Comparison of ENCODE assay signal across 26 cellular contexts in genomic region chr10:82438277-82438676, GRCh38.
"Had no signal": no experiment of that assay in that cellular context is flagged by ENCODE, and none has a peak within 500 bp of the region (broad histone marks: within the 10 kb centered on the region; RNA-seq: fewer than 3 reads in every experiment).

No MANE protein-coding gene starts in this region.

- H3K36me3 Mint-ChIP-seq: activated naive CD4-positive, alpha-beta T cell treated with anti-CD3 and anti-CD28 coated beads, Interleukin-2, amount 50 U/mL, for 72 hours; brain; natural killer cell treated with Interleukin-12 subunit alpha and Interleukin-12 subunit beta and Interleukin-15 and Interleukin-18, amount 100 ng/mL, for 72 hours; stimulated activated memory B cell treated with anti-CD40 and anti-IgM and Interleukin-4, amounts not matched to agents 10 μg/mL and 1 μg/mL and 100 μg/mL, for 72 hours had no signal

- H3K27ac Mint-ChIP-seq: activated B cell treated with CpG ODN at 0.5 μM for 24 hours; activated CD4-positive, alpha-beta T cell treated with anti-CD3 and anti-CD28 coated beads for 36 hours; activated naive CD4-positive, alpha-beta T cell treated with anti-CD3 and anti-CD28 coated beads, Interleukin-2, amount 50 U/mL, for 72 hours; activated T-cell treated with anti-CD3 and anti-CD28 coated beads, Interleukin-2, amount 50 U/mL, for 24 hours; activated T-helper 17 cell treated with anti-CD3 and anti-CD28 coated beads, Interleukin-2, amount 50 U/mL, for 72 hours; brain; natural killer cell treated with Interleukin-12 subunit alpha and Interleukin-12 subunit beta and Interleukin-15 and Interleukin-18, amount 100 ng/mL, for 72 hours; stimulated activated memory B cell treated with anti-CD40 and anti-IgM and Interleukin-4, amounts not matched to agents 10 μg/mL and 1 μg/mL and 100 μg/mL, for 72 hours had no signal

- H3K4me3 Mint-ChIP-seq: activated B cell treated with CpG ODN at 0.5 μM for 24 hours; activated CD4-positive, alpha-beta T cell treated with anti-CD3 and anti-CD28 coated beads for 36 hours; activated T-cell treated with anti-CD3 and anti-CD28 coated beads, Interleukin-2, amount 50 U/mL, for 24 hours; activated T-helper 17 cell treated with anti-CD3 and anti-CD28 coated beads, Interleukin-2, amount 50 U/mL, for 72 hours; brain; natural killer cell treated with Interleukin-12 subunit alpha and Interleukin-12 subunit beta and Interleukin-15 and Interleukin-18, amount 100 ng/mL, for 72 hours; stimulated activated memory B cell treated with anti-CD40 and anti-IgM and Interleukin-4, amounts not matched to agents 10 μg/mL and 1 μg/mL and 100 μg/mL, for 72 hours had no signal

- H3K9me3 Mint-ChIP-seq: activated B cell treated with CpG ODN at 0.5 μM for 24 hours; stimulated activated memory B cell treated with anti-CD40 and anti-IgM and Interleukin-4, amounts not matched to agents 10 μg/mL and 1 μg/mL and 100 μg/mL, for 72 hours had no signal

- H3K36me3 ChIP-seq: heart right ventricle, left lung, pancreas, right lobe of liver, stomach, suprapubic skin, tibial nerve had no signal

- FAIRE-seq: endometrium, pancreas, urothelium cell line had no signal

- H3K4me1 ChIP-seq: heart right ventricle, left lung, pancreas, right lobe of liver, stomach, suprapubic skin, tibial nerve had no signal

- H3K9me3 ChIP-seq: pancreas, right lobe of liver had no signal

- H3K27me3 ChIP-seq: heart right ventricle, left lung, pancreas, right lobe of liver, stomach, suprapubic skin, tibial nerve had no signal

- H3K4me3 ChIP-seq: heart right ventricle, left lung, pancreas, right lobe of liver, skin epidermis, stomach, suprapubic skin, tibial nerve had no signal

- H3K27ac ChIP-seq: heart right ventricle, left lung, pancreas, right lobe of liver, skin epidermis, stomach, suprapubic skin, tibial nerve had no signal

- H3K27me3 Mint-ChIP-seq: activated B cell treated with CpG ODN at 0.5 μM for 24 hours; activated CD4-positive, alpha-beta T cell treated with anti-CD3 and anti-CD28 coated beads for 36 hours; activated T-cell treated with anti-CD3 and anti-CD28 coated beads, Interleukin-2, amount 50 U/mL, for 24 hours; activated T-helper 17 cell treated with anti-CD3 and anti-CD28 coated beads, Interleukin-2, amount 50 U/mL, for 72 hours; brain; natural killer cell treated with Interleukin-12 subunit alpha and Interleukin-12 subunit beta and Interleukin-15 and Interleukin-18, amount 100 ng/mL, for 72 hours; stimulated activated memory B cell treated with anti-CD40 and anti-IgM and Interleukin-4, amounts not matched to agents 10 μg/mL and 1 μg/mL and 100 μg/mL, for 72 hours had no signal

- DNase-seq: activated B cell treated with CpG ODN at 0.5 μM for 24 hours; activated CD4-positive, alpha-beta T cell treated with anti-CD3 and anti-CD28 coated beads for 36 hours; activated CD4-positive, alpha-beta T cell treated with anti-CD3 and anti-CD28 coated beads, Interleukin-2, amount 50 U/mL, for 4 hours; activated CD8-positive, alpha-beta memory T cell treated with anti-CD3 and anti-CD28 coated beads for 24 hours; activated CD8-positive, alpha-beta memory T cell treated with anti-CD3 and anti-CD28 coated beads, Interleukin-2, amount 50 U/mL, for 4 hours; activated T-cell treated with anti-CD3 and anti-CD28 coated beads, Interleukin-2, amount 50 U/mL, for 24 hours; aorta; erythroblast; foreskin fibroblast; heart right ventricle; left lung; pancreas; right lobe of liver; stimulated activated CD4-positive, alpha-beta T cell treated with anti-CD3 and anti-CD28 coated beads, Interleukin-2, amount 100 ng/mL, for 24 hours; stomach; T-helper 9 cell had no signal

- H3K4me1 Mint-ChIP-seq: activated B cell treated with CpG ODN at 0.5 μM for 24 hours; activated CD4-positive, alpha-beta T cell treated with anti-CD3 and anti-CD28 coated beads for 36 hours; activated T-helper 17 cell treated with anti-CD3 and anti-CD28 coated beads, Interleukin-2, amount 50 U/mL, for 72 hours; brain; stimulated activated memory B cell treated with anti-CD40 and anti-IgM and Interleukin-4, amounts not matched to agents 10 μg/mL and 1 μg/mL and 100 μg/mL, for 72 hours had no signal
